In genomic region chr11:128667873-128668272, GRCh38 we compare ENCODE assay signal across 34 cellular contexts. TPM values are rescaled to one million over a fixed set of nuclear protein-coding genes. Genes with fewer than 3 reads are reported as not detected.
"Had no signal": no experiment of that assay in that cellular context is flagged by ENCODE, and none has a peak within 500 bp of the region (broad histone marks: within the 10 kb centered on the region; RNA-seq: fewer than 3 reads in every experiment).

No MANE protein-coding gene starts in this region.

- H3K27me3 ChIP-seq: neutrophil, ovary, vagina had no signal

- ATAC-seq: activated CD4-positive, CD25-positive, alpha-beta regulatory T cell treated with anti-CD3 and anti-CD28 coated beads, Interleukin-2, amount 50 U/mL, for 24 hours; activated T-helper 17 cell treated with anti-CD3 and anti-CD28 coated beads, Interleukin-2, amount 50 U/mL, for 72 hours; gastroesophageal sphincter; sciatic nerve; stimulated activated naive CD8-positive, alpha-beta T cell treated with anti-CD3 and anti-CD28 coated beads, Interleukin-15, Interleukin-2, amounts not matched to agents 100 U/mL and 50 U/mL, for 24 hours had no signal

- H3K9me3 Mint-ChIP-seq: activated CD4-positive, alpha-beta memory T cell treated with anti-CD3 and anti-CD28 coated beads for 36 hours; activated T-cell treated with anti-CD3 and anti-CD28 coated beads, Interleukin-2, amount 50 U/mL, for 24 hours; activated T-helper 17 cell treated with anti-CD3 and anti-CD28 coated beads, Interleukin-2, amount 50 U/mL, for 72 hours; central memory CD8-positive, alpha-beta T cell; dendritic cell treated with granulocyte-macrophage colony-stimulating factor and Interleukin-4, amounts not matched to agents 40 ng/mL and 50 ng/mL, for 4 days; endodermal cell; nephron had no signal

- H2AFZ ChIP-seq: hepatocyte had no signal

- H3K79me2 ChIP-seq: hepatocyte had no signal

- H3K27ac Mint-ChIP-seq: activated CD4-positive, alpha-beta memory T cell treated with anti-CD3 and anti-CD28 coated beads for 36 hours; activated T-cell treated with anti-CD3 and anti-CD28 coated beads, Interleukin-2, amount 50 U/mL, for 24 hours; activated T-helper 17 cell treated with anti-CD3 and anti-CD28 coated beads, Interleukin-2, amount 50 U/mL, for 72 hours; dendritic cell treated with granulocyte-macrophage colony-stimulating factor and Interleukin-4, amounts not matched to agents 40 ng/mL and 50 ng/mL, for 4 days; endodermal cell; nephron; progenitor cell of endocrine pancreas had no signal

- H3K36me3 ChIP-seq: breast epithelium, esophagus muscularis mucosa, gastroesophageal sphincter, left ventricle myocardium inferior, neutrophil, ovary, thoracic aorta, vagina, WERI-Rb-1 had no signal

- H3K4me3 Mint-ChIP-seq: activated CD4-positive, alpha-beta memory T cell treated with anti-CD3 and anti-CD28 coated beads for 36 hours; activated T-cell treated with anti-CD3 and anti-CD28 coated beads, Interleukin-2, amount 50 U/mL, for 24 hours; activated T-helper 17 cell treated with anti-CD3 and anti-CD28 coated beads, Interleukin-2, amount 50 U/mL, for 72 hours; central memory CD8-positive, alpha-beta T cell; dendritic cell treated with granulocyte-macrophage colony-stimulating factor and Interleukin-4, amounts not matched to agents 40 ng/mL and 50 ng/mL, for 4 days; endodermal cell; nephron had no signal

- DNase-seq: activated CD4-positive, alpha-beta memory T cell treated with anti-CD3 and anti-CD28 coated beads for 36 hours; activated CD4-positive, alpha-beta T cell treated with anti-CD3 and anti-CD28 coated beads for 48 hours; activated CD8-positive, alpha-beta memory T cell treated with anti-CD3 and anti-CD28 coated beads, Interleukin-2, amount 50 U/mL, for 48 hours; activated gamma-delta T cell treated with Interleukin-2 at 50 U/mL for 16 hours; activated naive CD4-positive, alpha-beta T cell treated with anti-CD3 and anti-CD28 coated beads, Interleukin-2, amount 50 U/mL, for 16 hours; activated T-cell treated with anti-CD3 and anti-CD28 coated beads, Interleukin-2, amount 50 U/mL, for 24 hours; amniotic stem cell; endodermal cell; islet precursor cell; left ventricle myocardium inferior; mesendoderm; ovary; stimulated activated CD4-positive, alpha-beta T cell treated with anti-CD3 and anti-CD28 coated beads, Interleukin-12 subunit alpha, Interleukin-12 subunit beta, amount 100 ng/mL, for 4 hours; stimulated activated CD4-positive, alpha-beta T cell treated with anti-CD3 and anti-CD28 coated beads, Interleukin-4, amount 100 ng/mL, for 1 hour; stimulated activated naive CD8-positive, alpha-beta T cell treated with anti-CD3 and anti-CD28 coated beads, Interleukin-15, Interleukin-2, amounts not matched to agents 100 U/mL and 50 U/mL, for 24 hours; T1000; trophoblast cell; WERI-Rb-1 had no signal

- H3K4me2 ChIP-seq: hepatocyte had no signal

- H3K4me3 ChIP-seq: breast epithelium, esophagus muscularis mucosa, gastroesophageal sphincter, hepatocyte, left ventricle myocardium inferior, lung, ovary, skin epidermis, thoracic aorta, vagina had no signal

- H3K27me3 Mint-ChIP-seq: activated CD4-positive, alpha-beta memory T cell treated with anti-CD3 and anti-CD28 coated beads for 36 hours had no signal

- H3K4me1 Mint-ChIP-seq: central memory CD8-positive, alpha-beta T cell had no signal

- H3K4me1 ChIP-seq: breast epithelium, esophagus muscularis mucosa, gastroesophageal sphincter, left ventricle myocardium inferior, vagina had no signal

- H3K27ac ChIP-seq: breast epithelium, esophagus muscularis mucosa, gastroesophageal sphincter, hepatocyte, left ventricle myocardium inferior, neutrophil, ovary, skin epidermis, thoracic aorta, vagina, WERI-Rb-1 had no signal

- H3K9me3 ChIP-seq: breast epithelium, esophagus muscularis mucosa, gastroesophageal sphincter, left ventricle myocardium inferior, neutrophil, ovary, thoracic aorta, vagina had no signal

- H3K36me3 Mint-ChIP-seq: activated CD4-positive, alpha-beta memory T cell treated with anti-CD3 and anti-CD28 coated beads for 36 hours had no signal

RNA-seq across cellular contexts. Expression of gene FLI1, which starts 26.0 kb away (rescaled TPM):
- total RNA-seq: progenitor cell of endocrine pancreas had no signal
